Comparison of ENCODE assay signal across 33 cellular contexts in the genomic region with DNA sequence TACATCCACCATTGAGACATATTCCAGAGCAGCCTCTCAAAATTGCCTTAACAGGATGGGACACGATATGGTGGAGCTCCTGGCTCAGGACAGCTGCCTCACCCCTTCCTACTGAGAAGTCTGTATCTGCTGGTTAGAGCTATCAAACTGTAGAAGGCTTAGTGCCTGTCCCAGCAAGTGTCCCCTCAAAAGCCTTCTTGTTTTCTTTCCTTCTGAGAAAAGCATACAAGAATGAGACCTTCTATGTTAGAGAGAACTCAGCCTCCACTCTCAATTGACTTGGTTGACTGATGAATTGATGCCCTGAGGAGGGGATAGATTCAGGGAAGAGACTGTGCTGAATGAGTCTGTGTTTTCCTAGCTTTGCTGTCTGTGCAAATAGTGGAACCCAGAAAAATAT.
"Had no signal": no experiment of that assay in that cellular context is flagged by ENCODE, and none has a peak within 500 bp of the region (broad histone marks: within the 10 kb centered on the region; RNA-seq: fewer than 3 reads in every experiment).

No MANE protein-coding gene starts in this region.

- DNase-seq: Karpas-422, Kasumi-1, MG63, MM.1S, MV-4-11, NCI-H1048, NCI-H1092, NCI-H1092 treated with DMSO at 0.1 percent for 48 hours, NCI-H1105, NCI-H1105 treated with DMSO at 0.1 percent for 48 hours, NCI-H1417, NCI-H1417 treated with DMSO at 0.1 percent for 48 hours, NCI-H1436, NCI-H1436 treated with DMSO at 0.1 percent for 48 hours, NCI-H146, NCI-H1694, NCI-H1694 treated with DMSO at 0.1 percent for 48 hours, NCI-H187, NCI-H187 treated with DMSO at 0.1 percent for 48 hours, NCI-H1930, NCI-H2029, NCI-H2029 treated with DMSO at 0.1 percent for 48 hours, NCI-H2081, NCI-H2081 treated with DMSO at 0.1 percent for 48 hours, NCI-H2107, NCI-H2171, NCI-H2171 treated with DMSO at 0.1 percent for 48 hours, NCI-H2227 treated with DMSO at 0.1 percent for 48 hours, NCI-H226, NCI-H345, NCI-H446, NCI-H446 treated with DMSO at 0.1 percent for 48 hours, NCI-H510A had no signal
